7 cellular contexts compared by ENCODE assay signal in the genomic region with DNA sequence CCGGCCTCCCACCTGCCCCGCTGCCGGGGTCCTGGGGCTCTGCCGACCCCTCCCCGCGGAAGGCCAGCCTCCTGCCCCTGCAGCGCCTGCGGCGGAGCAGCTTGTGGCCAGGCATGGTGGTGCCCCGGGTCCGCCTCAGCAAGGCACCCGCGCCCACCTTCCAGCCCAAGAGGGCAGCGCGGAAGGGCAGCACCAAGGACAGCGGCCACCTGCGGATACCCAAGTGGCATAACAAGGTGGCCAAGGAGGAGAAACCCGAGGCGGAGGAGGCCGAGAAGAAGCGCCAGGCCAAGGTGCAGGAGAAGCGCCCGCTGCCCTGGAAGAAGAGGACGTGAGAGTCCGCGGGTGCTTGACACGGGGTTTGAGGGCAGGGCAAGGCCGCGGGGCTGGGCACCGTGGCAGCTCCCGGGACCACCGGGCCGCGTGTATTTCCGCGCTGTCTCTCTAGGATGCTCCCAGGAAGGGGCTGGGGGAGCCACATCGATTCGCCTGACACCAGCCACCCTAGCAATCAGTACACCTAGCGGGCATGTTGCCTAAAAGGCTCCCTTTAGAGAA. TPM values are rescaled to one million over a fixed set of nuclear protein-coding genes. Genes with fewer than 3 reads are reported as not detected.
"Had no signal": no experiment of that assay in that cellular context is flagged by ENCODE, and none has a peak within 500 bp of the region (broad histone marks: within the 10 kb centered on the region; RNA-seq: fewer than 3 reads in every experiment).

No MANE protein-coding gene starts in this region.

RNA-seq across cellular contexts. Expression of a gene that starts 20.8 kb away (rescaled TPM):
- total RNA-seq: HT1080, LHCN-M2, MCF 10A, OCI-LY7, PC-3, SK-MEL-5 had no signal
- polyA plus RNA-seq: IgD-negative memory B cell had no signal
